In genomic region chr22:37273126-37273845, GRCh38 we compare ENCODE assay signal across 12 cellular contexts. TPM values are rescaled to one million over a fixed set of nuclear protein-coding genes. Genes with fewer than 3 reads are reported as not detected.
A peak's percentile ranks its signal among the peaks of the same experiment; 100 is the strongest.
DNase-seq lines count a peak whose midpoint lies in the region; TF ChIP-seq lines count a peak whose summit lies in the region.
"Had no signal": no experiment of that assay in that cellular context is flagged by ENCODE, and none has a peak within 500 bp of the region (broad histone marks: within the 10 kb centered on the region; RNA-seq: fewer than 3 reads in every experiment).

No MANE protein-coding gene starts in this region.

- H3K4me3 ChIP-seq in mammary epithelial cell (replicated peaks in 1 of 3; ENCODE audit: insufficient read depth in 1 of 3, low read depth in 2 of 3, low read length in 3 of 3) (no peak overlapping the region), skeletal muscle satellite cell (ENCODE audit: low read length) (peak overlapping the region; percentile 43), tibial nerve (no peak overlapping the region)

- no TSS peak for BruUV-seq in mammary epithelial cell (replicated peaks; lab: Mats Ljungman, UMichigan)

- CTCF ChIA-PET in mammary epithelial cell (lab: Charles Lee; ENCODE audit: low non-redundant PET): interaction anchor here (0.8 kb wide), 1 partner anchor 55 kb away, joined by 4 read pairs; no protein-coding TSS in a partner anchor

- H3K4me1 ChIP-seq in mammary epithelial cell (ENCODE audit: insufficient read depth, low read length) (peaks cover 9% of the 10 kb centered on the region), skeletal muscle satellite cell (ENCODE audit: control insufficient read depth, insufficient read depth, low read length) (peaks cover 21% of the 10 kb centered on the region), tibial nerve (no peaks in the 10 kb centered on the region)

- H3K27ac ChIP-seq in mammary epithelial cell (ENCODE audit: insufficient read depth, low read depth, low read length) (no peak overlapping the region), tibial nerve (no peak overlapping the region)
- H3K27ac ChIP-seq: 22Rv1 had no signal

- no peaks in the 10 kb centered on the region for H3K36me3 ChIP-seq in mammary epithelial cell (ENCODE audit: insufficient read depth, low read length)
- H3K36me3 ChIP-seq in skeletal muscle satellite cell (ENCODE audit: insufficient read depth, low read length): no peaks in the 10 kb centered on the region
- no peaks in the 10 kb centered on the region for H3K36me3 ChIP-seq in tibial nerve

- in situ Hi-C loops in mammary epithelial cell (cut with MboI; ENCODE audit: low sequenced_read_pairs in 2 of 2): no loop called here

- DNase-seq in NOMO-1 treated with DMSO at 0.1 percent for 48 hours (lab: John Stamatoyannopoulos, UW; ENCODE audit: unreplicated experiment): peak; percentile 8
- DNase-seq in NOMO-1 treated with dmso at 0.1 percent for 144 hours (lab: John Stamatoyannopoulos, UW; ENCODE audit: unreplicated experiment): no peak
- peak; percentile 16 for DNase-seq in NCI-H226
- peak; percentile 33 for DNase-seq in mammary epithelial cell
- DNase-seq in ureter (ENCODE audit: low spot score): no peak
- DNase-seq in tibial nerve (ENCODE audit: low spot score in 2 of 2): no peak
- DNase-seq in SHP77 treated with DMSO at 0.1 percent for 48 hours (lab: John Stamatoyannopoulos, UW): no peak
- DNase-seq: activated naive CD4-positive, alpha-beta T cell treated with anti-CD3 and anti-CD28 coated beads for 36 hours; hippocampal formation; Right ventricle myocardium superior had no signal

- TF ChIP-seq EP300 in tibial nerve (IDR thresholded peaks at IDR 0.05): no peak

- TF ChIP-seq CTCF in mammary epithelial cell (conservative IDR thresholded peaks at IDR 0.05 in 1 of 2, IDR thresholded peaks at IDR 0.05 in 1 of 2; ENCODE audit: extremely low read depth in 1 of 2, insufficient read depth in 1 of 2, low read depth in 1 of 2, low read length in 2 of 2): no peak
- TF ChIP-seq CTCF in tibial nerve (IDR thresholded peaks at IDR 0.05): no peak

- TF ChIP-seq POLR2A in tibial nerve (IDR thresholded peaks at IDR 0.05): no peak

- 38% methylated on average over 13 of the region's 17 CpGs for WGBS in mammary epithelial cell (ENCODE audit: low coverage, missing lambda C conversion rate)
- 44 to 54% methylated on average over 17 of the region's 17 CpGs for WGBS in tibial nerve, 2 donors

- H3K27me3 ChIP-seq in mammary epithelial cell (ENCODE audit: insufficient read depth, low read length) (no peaks in the 10 kb centered on the region), skeletal muscle satellite cell (ENCODE audit: control insufficient read depth, insufficient read depth, low read length) (peaks cover 6% of the 10 kb centered on the region), tibial nerve (peaks cover 0 to 18% of the 10 kb centered on the region in 2 donors)

- H4K20me1 ChIP-seq in mammary epithelial cell (ENCODE audit: insufficient read depth, low read length): no peaks in the 10 kb centered on the region

- H3K9me3 ChIP-seq in mammary epithelial cell (replicated peaks; ENCODE audit: insufficient read depth, low read length): no peaks in the 10 kb centered on the region
- no peaks in the 10 kb centered on the region for H3K9me3 ChIP-seq in skeletal muscle satellite cell (replicated peaks; ENCODE audit: low read length)
- H3K9me3 ChIP-seq in tibial nerve: no peaks in the 10 kb centered on the region

- dilution Hi-C loops in mammary epithelial cell (cut with HindIII; ENCODE audit: low sequenced_read_pairs): no loop called here

- intact Hi-C loops in mammary epithelial cell (cut with micrococcal nuclease): no loop called here

- H3K9ac ChIP-seq in mammary epithelial cell (ENCODE audit: insufficient read depth, low read length): no peak overlapping the region
- H3K9ac ChIP-seq in skeletal muscle satellite cell (ENCODE audit: low read depth, low read length): peak overlapping the region; percentile 73

- H2AFZ ChIP-seq in mammary epithelial cell (ENCODE audit: low read depth, low read length): peak overlapping the region; percentile 83

- no peaks in the 10 kb centered on the region for H3K79me2 ChIP-seq in mammary epithelial cell (ENCODE audit: insufficient read depth, low read length)

- H3K4me2 ChIP-seq in mammary epithelial cell (ENCODE audit: insufficient read depth, low read depth, low read length) (peak overlapping the region; percentile 36), skeletal muscle satellite cell (ENCODE audit: low read length) (peak overlapping the region; percentile 79)

RNA-seq across cellular contexts. Expression of gene CYTH4, which starts 9.0 kb away (rescaled TPM):
- 1 to 10 TPM in 1 of 2 donors, under 1 TPM in 1; under 0.01 to 1.1 TPM for total RNA-seq in mammary epithelial cell
- polyA plus RNA-seq in mammary epithelial cell: 0.48 TPM
- 4.4 TPM for polyA minus RNA-seq in mammary epithelial cell
- total RNA-seq in skeletal muscle satellite cell (2012; rRNA removed): 0.76 and 1.1 TPM in 2 replicates
- 16.3 TPM for total RNA-seq in ureter
- total RNA-seq in tibial nerve: 10 to 100 TPM in 3 of 4 donors, 1 to 10 TPM in 1; 7.7 to 27.3 (median 19.0) TPM

RNA-seq across cellular contexts. Expression of gene RAC2, which starts 29.2 kb away (rescaled TPM):
- 100 to 1,000 TPM in 1 of 2 donors, 10 to 100 TPM in 1; 13.2 to 119 TPM for total RNA-seq in mammary epithelial cell
- 211 TPM for polyA plus RNA-seq in mammary epithelial cell
- polyA minus RNA-seq in mammary epithelial cell: 272 TPM
- total RNA-seq in skeletal muscle satellite cell (2012; rRNA removed): 27.7 and 36.8 TPM in 2 replicates
- total RNA-seq in ureter: 30.4 TPM
- total RNA-seq in tibial nerve: 10 to 100 TPM in 1 of 4 donors, 1 to 10 TPM in 3; 6.3 to 18.6 (median 7.8) TPM

Comparison
In these comparisons a context has a peak if more than half of its experiments do, and no peak if none do; other contexts are left out.
1. DNase-seq: peak in NOMO-1 treated with DMSO at 0.1 percent for 48 hours (single experiment), NCI-H226 (single experiment) and mammary epithelial cell (single experiment); none in NOMO-1 treated with dmso at 0.1 percent for 144 hours (single experiment), ureter (single experiment), tibial nerve (0 of 2) and SHP77 treated with DMSO at 0.1 percent for 48 hours (single experiment).